18 cellular contexts compared by ENCODE assay signal in the genomic region with DNA sequence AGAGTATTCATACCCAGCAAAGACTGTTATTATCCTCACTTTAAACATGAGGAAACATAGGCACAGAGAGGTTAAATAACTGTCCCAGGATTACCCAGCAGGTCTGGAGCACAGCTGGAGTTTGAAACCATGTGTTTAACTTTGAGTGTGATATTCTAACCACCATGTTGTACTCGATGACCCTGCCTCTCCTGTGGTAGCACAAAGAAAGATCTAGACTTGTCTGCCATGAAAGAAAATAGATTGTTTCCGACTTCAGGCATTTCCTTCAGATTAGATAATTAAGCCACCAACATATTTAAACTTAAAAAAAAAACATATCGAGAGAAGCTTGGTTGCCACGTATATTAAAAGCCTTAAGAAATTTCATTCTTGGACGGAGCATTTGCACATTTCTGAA.
"Had no signal": no experiment of that assay in that cellular context is flagged by ENCODE, and none has a peak within 500 bp of the region (broad histone marks: within the 10 kb centered on the region; RNA-seq: fewer than 3 reads in every experiment).

No MANE protein-coding gene starts in this region.

- DNase-seq: Kasumi-1, MM.1S, NCI-H1092 treated with DMSO at 0.1 percent for 48 hours, NCI-H1436, NCI-H187, NCI-H2029, NCI-H2081 treated with DMSO at 0.1 percent for 48 hours, NCI-H2227 treated with DMSO at 0.1 percent for 48 hours, NCI-H524 treated with DMSO at 0.1 percent for 48 hours, NCI-H69, NCI-H774, PC-3, SHP77, SK-N-SH, SW 1271 had no signal

- H3K27ac ChIP-seq: KMS-11, RWPE1 had no signal

- H3K4me2 ChIP-seq: KMS-11, SK-N-SH had no signal

- H3K9ac ChIP-seq: KMS-11, SK-N-SH had no signal

- ATAC-seq: Panc1, PC-3 had no signal
